3 cellular contexts compared by ENCODE assay signal in the genomic region with DNA sequence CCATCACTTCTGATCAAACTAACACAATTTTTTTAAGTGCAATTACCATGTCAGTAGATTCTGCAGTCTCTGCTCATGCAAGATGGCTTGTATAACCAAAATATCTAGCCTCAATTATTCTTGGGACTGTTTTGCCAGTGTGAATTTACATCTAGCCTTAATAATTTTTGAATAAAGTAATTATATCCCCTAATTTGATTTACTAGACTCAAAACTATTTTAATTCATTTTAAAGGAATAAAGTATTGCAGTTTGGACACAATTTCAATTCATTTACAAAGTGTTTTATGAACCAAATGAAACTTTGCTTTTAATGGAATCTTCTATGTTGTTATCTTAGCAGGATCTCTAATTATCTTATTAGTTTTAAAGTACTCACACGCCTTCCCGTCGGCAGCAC.
"Had no signal": no experiment of that assay in that cellular context is flagged by ENCODE, and none has a peak within 500 bp of the region (broad histone marks: within the 10 kb centered on the region; RNA-seq: fewer than 3 reads in every experiment).

No MANE protein-coding gene starts in this region.

- ATAC-seq: GM12878 had no signal

- DNase-seq: GDM1, GF-D8 had no signal

- H3K4me3 ChIP-seq: GM12878 had no signal
